8 cellular contexts compared by ENCODE assay signal in the genomic region with DNA sequence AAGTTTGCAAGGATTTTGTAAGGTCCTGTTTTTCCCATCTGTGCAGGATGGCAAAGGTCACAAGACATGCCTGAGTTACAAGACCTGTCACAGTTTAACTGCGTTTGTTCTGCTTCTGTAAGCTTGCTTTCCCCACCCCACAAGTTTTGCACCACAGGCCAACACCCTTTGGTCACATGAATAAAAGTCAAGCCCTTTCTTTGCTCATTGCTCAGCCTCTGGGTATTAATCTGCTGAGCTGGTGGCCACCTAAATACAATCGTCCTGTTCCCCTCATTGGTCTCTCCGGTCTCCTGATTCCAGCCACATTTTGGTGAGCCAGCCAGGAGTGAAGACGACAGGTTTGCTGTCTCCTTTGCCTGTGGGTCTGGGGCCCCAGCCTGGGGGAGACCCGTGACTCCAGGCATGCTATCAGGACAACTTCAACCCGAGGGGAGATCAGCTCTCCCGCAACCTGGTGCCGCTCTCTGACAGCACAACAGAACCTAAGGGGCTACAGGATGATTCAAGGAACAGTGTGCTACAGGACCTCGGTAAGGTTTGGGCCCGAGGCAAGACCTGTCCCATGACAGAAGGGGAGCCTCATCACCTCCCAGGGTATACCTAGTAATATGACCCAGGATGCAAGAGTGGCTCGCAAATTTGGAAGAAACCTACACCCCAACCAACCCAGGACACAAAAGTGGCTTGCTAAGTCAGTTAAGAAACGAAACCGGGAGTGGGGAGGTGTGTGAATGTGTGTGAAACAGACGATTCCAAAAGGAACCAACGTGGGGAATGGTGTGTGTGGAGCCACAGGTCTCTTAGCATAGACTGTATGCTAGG.
A peak's percentile ranks its signal among the peaks of the same experiment; 100 is the strongest.
DNase-seq lines count a peak whose midpoint lies in the region; ATAC-seq and TF ChIP-seq lines count a peak whose summit lies in the region.

No MANE protein-coding gene starts in this region.

- H3K9me3 ChIP-seq in spleen: no peaks in the 10 kb centered on the region

- peak overlapping the region; percentile 93 to 98 for H3K27ac Mint-ChIP-seq in activated naive CD4-positive, alpha-beta T cell treated with anti-CD3 and anti-CD28 coated beads, Interleukin-2, amount 50 U/mL, for 72 hours
- H3K27ac Mint-ChIP-seq in naive thymus-derived CD8-positive, alpha-beta T cell: peak overlapping the region in 5 of 10 donors; percentile 97 to 99 (median 98)

- H3K36me3 Mint-ChIP-seq in activated naive CD4-positive, alpha-beta T cell treated with anti-CD3 and anti-CD28 coated beads, Interleukin-2, amount 50 U/mL, for 72 hours: peaks cover 0 to 9% of the 10 kb centered on the region in 2 donors
- peaks cover 0 to 7% (median 0%) of the 10 kb centered on the region in 3 donors for H3K36me3 Mint-ChIP-seq in naive thymus-derived CD8-positive, alpha-beta T cell

- H3K27ac ChIP-seq in spleen: peak overlapping the region in 3 of 8 donors; percentile 89 to 92 (median 90)

- peak overlapping the region in 6 of 10 donors; percentile 92 to 98 (median 94) for H3K4me3 Mint-ChIP-seq in naive thymus-derived CD8-positive, alpha-beta T cell

- no peaks in the 10 kb centered on the region for H3K36me3 ChIP-seq in spleen

- no peak for TF ChIP-seq CTCF in spleen (IDR thresholded peaks at IDR 0.05 in 8 of 11, conservative IDR thresholded peaks at IDR 0.05 in 3 of 11)

- no peaks in the 10 kb centered on the region for H3K9me3 Mint-ChIP-seq in activated naive CD4-positive, alpha-beta T cell treated with anti-CD3 and anti-CD28 coated beads, Interleukin-2, amount 50 U/mL, for 72 hours
- H3K9me3 Mint-ChIP-seq in naive thymus-derived CD8-positive, alpha-beta T cell: no peaks in the 10 kb centered on the region

- peak overlapping the region in 4 of 8 donors; percentile 9 to 46 (median 42) for H3K4me3 ChIP-seq in spleen

- ATAC-seq in GM18868 (IDR thresholded peaks at IDR 0.05; ENCODE audit: unreplicated experiment) (peak; percentile 38), HG03469 (IDR thresholded peaks at IDR 0.05; ENCODE audit: unreplicated experiment) (peak; percentile 38), GM18520 (IDR thresholded peaks at IDR 0.05; ENCODE audit: unreplicated experiment) (no peak)
- ATAC-seq in activated naive CD4-positive, alpha-beta T cell treated with anti-CD3 and anti-CD28 coated beads, Interleukin-2, amount 50 U/mL, for 72 hours: peak; percentile 21 to 32
- ATAC-seq in naive thymus-derived CD8-positive, alpha-beta T cell: peak; percentile 42 to 53

- intact Hi-C loops in spleen (cut with DNase I; ENCODE audit: low total_unique reads): no loop called here

- H3K27me3 ChIP-seq in spleen (replicated peaks in 1 of 7): no peaks in the 10 kb centered on the region

- DNase-seq in activated naive CD4-positive, alpha-beta T cell treated with anti-CD3 and anti-CD28 coated beads, Interleukin-2, amount 50 U/mL, for 72 hours (ENCODE audit: low spot score in 2 of 2): peak in 1 of 2 donors; percentile 4
- peak in 1 of 10 donors; percentile 26 for DNase-seq in naive thymus-derived CD8-positive, alpha-beta T cell
- DNase-seq in iPS-NIHi7 (ENCODE audit: extremely low spot score): no peak
- DNase-seq in spleen: no peak
- no peak for DNase-seq in COLO668 (lab: John Stamatoyannopoulos, UW; ENCODE audit: unreplicated experiment)

- H3K27me3 Mint-ChIP-seq in naive thymus-derived CD8-positive, alpha-beta T cell: no peaks in the 10 kb centered on the region

- peaks cover 44 to 68% (median 53%) of the 10 kb centered on the region in 4 donors for H3K4me1 Mint-ChIP-seq in naive thymus-derived CD8-positive, alpha-beta T cell

- no peak for TF ChIP-seq POLR2A in spleen (IDR thresholded peaks at IDR 0.05)

- peaks cover 0 to 58% (median 22%) of the 10 kb centered on the region in 6 donors for H3K4me1 ChIP-seq in spleen

- WGBS in spleen, 5 donors: 0 to 3% (median 2%) methylated on average over 8 to 15 of the region's 15 CpGs; no CpG with 5 or more reads in 2 of the 5 donors

- POLR2A ChIA-PET in naive thymus-derived CD8-positive, alpha-beta T cell (lab: Charles Lee): interaction anchor here (2.8 kb wide), 1 partner anchor 66 kb away, joined by 30 read pairs; a partner anchor contains a TSS
